ENCODE assay signal across 8 cellular contexts in genomic region chr16:21599994-21600773, GRCh38. TPM values are rescaled to one million over a fixed set of nuclear protein-coding genes. Genes with fewer than 3 reads are reported as not detected.
DNase-seq lines count a peak whose midpoint lies in the region; ATAC-seq and TF ChIP-seq lines count a peak whose summit lies in the region.

No MANE protein-coding gene starts in this region.

- H3K27ac Mint-ChIP-seq in activated T-helper 2 cell treated with anti-CD3 and anti-CD28 coated beads, Interferon-gamma antibody, Interleukin-2, Interleukin-4, amounts not matched to agents 10 μg/mL and 5 μg/mL and 100 μg/mL, durations not matched to agents 14 hours and 24 hours and 36 hours = peak overlapping the region; percentile 67
- peak overlapping the region; percentile 97 for H3K27ac Mint-ChIP-seq in progenitor cell of endocrine pancreas

- no peak for TF ChIP-seq CTCF in NB4 (IDR thresholded peaks at IDR 0.05; ENCODE audit: low read depth, low read length)
- TF ChIP-seq CTCF in progenitor cell of endocrine pancreas (IDR thresholded peaks at IDR 0.05; ENCODE audit: unreplicated experiment) = no peak

- no peaks in the 10 kb centered on the region for H3K9me3 Mint-ChIP-seq in activated T-helper 2 cell treated with anti-CD3 and anti-CD28 coated beads, Interferon-gamma antibody, Interleukin-2, Interleukin-4, amounts not matched to agents 10 μg/mL and 5 μg/mL and 100 μg/mL, durations not matched to agents 14 hours and 24 hours and 36 hours
- H3K9me3 Mint-ChIP-seq in progenitor cell of endocrine pancreas (ENCODE audit: low read depth) = no peaks in the 10 kb centered on the region

- H3K4me3 ChIP-seq in NB4 (ENCODE audit: low read depth, low read length) = peak overlapping the region; percentile 82

- H3K27me3 Mint-ChIP-seq in activated T-helper 2 cell treated with anti-CD3 and anti-CD28 coated beads, Interferon-gamma antibody, Interleukin-2, Interleukin-4, amounts not matched to agents 10 μg/mL and 5 μg/mL and 100 μg/mL, durations not matched to agents 14 hours and 24 hours and 36 hours (ENCODE audit: low read depth) = no peaks in the 10 kb centered on the region
- no peaks in the 10 kb centered on the region for H3K27me3 Mint-ChIP-seq in progenitor cell of endocrine pancreas

- H3K4me3 Mint-ChIP-seq in activated T-helper 2 cell treated with anti-CD3 and anti-CD28 coated beads, Interferon-gamma antibody, Interleukin-2, Interleukin-4, amounts not matched to agents 10 μg/mL and 5 μg/mL and 100 μg/mL, durations not matched to agents 14 hours and 24 hours and 36 hours (ENCODE audit: low read depth) = peak overlapping the region; percentile 83
- peak overlapping the region; percentile 86 for H3K4me3 Mint-ChIP-seq in progenitor cell of endocrine pancreas (ENCODE audit: low read depth)

- peaks cover 2% of the 10 kb centered on the region for H3K36me3 Mint-ChIP-seq in activated T-helper 2 cell treated with anti-CD3 and anti-CD28 coated beads, Interferon-gamma antibody, Interleukin-2, Interleukin-4, amounts not matched to agents 10 μg/mL and 5 μg/mL and 100 μg/mL, durations not matched to agents 14 hours and 24 hours and 36 hours (ENCODE audit: low read depth)
- no peaks in the 10 kb centered on the region for H3K36me3 Mint-ChIP-seq in progenitor cell of endocrine pancreas (ENCODE audit: insufficient read depth)

- H3K4me1 Mint-ChIP-seq in activated T-helper 2 cell treated with anti-CD3 and anti-CD28 coated beads, Interferon-gamma antibody, Interleukin-2, Interleukin-4, amounts not matched to agents 10 μg/mL and 5 μg/mL and 100 μg/mL, durations not matched to agents 14 hours and 24 hours and 36 hours (ENCODE audit: low read depth) = peaks cover 43% of the 10 kb centered on the region
- peaks cover 31% of the 10 kb centered on the region for H3K4me1 Mint-ChIP-seq in progenitor cell of endocrine pancreas (ENCODE audit: low read depth)

- TF ChIP-seq POLR2A in NB4 (IDR thresholded peaks at IDR 0.05; ENCODE audit: extremely low read depth, insufficient read length) = no peak

- peak; percentile 27 for ATAC-seq in HG02642 (IDR thresholded peaks at IDR 0.05; ENCODE audit: poor library complexity, unreplicated experiment)

- intact Hi-C loops in activated T-helper 2 cell treated with anti-CD3 and anti-CD28 coated beads, Interferon-gamma antibody, Interleukin-2, Interleukin-4, amounts not matched to agents 10 μg/mL and 5 μg/mL and 100 μg/mL, durations not matched to agents 14 hours and 24 hours and 36 hours (cut with micrococcal nuclease) = loop anchor here (1.0 to 2.0 kb wide), 2 partner anchors 23 to 45 kb away; no protein-coding TSS in a partner anchor

- DNase-seq in stimulated activated CD8-positive, alpha-beta memory T cell treated with anti-CD3 and anti-CD28 coated beads, Interleukin-12 subunit alpha, Interleukin-12 subunit beta, amount 100 ng/mL, for 1 hour (ENCODE audit: low read depth) = peak; percentile 1
- no peak for DNase-seq in stimulated activated CD8-positive, alpha-beta memory T cell treated with anti-CD3 and anti-CD28 coated beads, Interleukin-4, amount 100 ng/mL, for 48 hours
- DNase-seq in NB4 (ENCODE audit: low read depth) (peak; percentile 66), germinal center (ENCODE audit: low spot score) (peak; percentile 58), progenitor cell of endocrine pancreas (ENCODE audit: low spot score, unreplicated experiment) (no peak), NCI-H1930 (lab: John Stamatoyannopoulos, UW) (no peak)
- DNase-seq in activated T-helper 2 cell treated with anti-CD3 and anti-CD28 coated beads, Interferon-gamma antibody, Interleukin-2, Interleukin-4, amounts not matched to agents 10 μg/mL and 5 μg/mL and 100 μg/mL, durations not matched to agents 14 hours and 24 hours and 36 hours (ENCODE audit: low spot score) = peak; percentile 33

RNA-seq across cellular contexts. Expression of gene METTL9, which starts 0.8 kb away (rescaled TPM):
- total RNA-seq in activated T-helper 2 cell treated with anti-CD3 and anti-CD28 coated beads, Interferon-gamma antibody, Interleukin-2, Interleukin-4, amounts not matched to agents 10 μg/mL and 5 μg/mL and 100 μg/mL, durations not matched to agents 14 hours and 24 hours and 36 hours = 73.9 and 75.8 TPM in 2 replicates
- 143 and 158 TPM in 2 replicates for total RNA-seq in progenitor cell of endocrine pancreas

RNA-seq across cellular contexts. Expression of gene IGSF6, which starts 52.2 kb away (rescaled TPM):
- not detected in 2 replicates for total RNA-seq in activated T-helper 2 cell treated with anti-CD3 and anti-CD28 coated beads, Interferon-gamma antibody, Interleukin-2, Interleukin-4, amounts not matched to agents 10 μg/mL and 5 μg/mL and 100 μg/mL, durations not matched to agents 14 hours and 24 hours and 36 hours
- not detected in 2 replicates for total RNA-seq in progenitor cell of endocrine pancreas

Comparison
In these comparisons a context has a peak if more than half of its experiments do, and no peak if none do; other contexts are left out.
1. DNase-seq: peak in stimulated activated CD8-positive, alpha-beta memory T cell treated with anti-CD3 and anti-CD28 coated beads, Interleukin-12 subunit alpha, Interleukin-12 subunit beta, amount 100 ng/mL, for 1 hour (single experiment), NB4 (single experiment), activated T-helper 2 cell treated with anti-CD3 and anti-CD28 coated beads, Interferon-gamma antibody, Interleukin-2, Interleukin-4, amounts not matched to agents 10 μg/mL and 5 μg/mL and 100 μg/mL, durations not matched to agents 14 hours and 24 hours and 36 hours (single experiment) and germinal center (single experiment); none in stimulated activated CD8-positive, alpha-beta memory T cell treated with anti-CD3 and anti-CD28 coated beads, Interleukin-4, amount 100 ng/mL, for 48 hours (single experiment), progenitor cell of endocrine pancreas (single experiment) and NCI-H1930 (0 of 2).